8 cellular contexts compared by ENCODE assay signal in genomic region chr5:150781706-150782614, GRCh38. TPM values are rescaled to one million over a fixed set of nuclear protein-coding genes. Genes with fewer than 3 reads are reported as not detected.
DNase-seq lines count a peak whose midpoint lies in the region; ATAC-seq and TF ChIP-seq lines count a peak whose summit lies in the region.

No MANE protein-coding gene starts in this region.

- no peak overlapping the region for H3K4me3 ChIP-seq in lower lobe of right lung
- H3K4me3 ChIP-seq in uterus, result no peak overlapping the region

- peak overlapping the region; percentile 63 to 98 for H3K4me3 Mint-ChIP-seq in activated T-cell treated with anti-CD3 and anti-CD28 coated beads, Interleukin-2, amount 50 U/mL, for 72 hours
- H3K4me3 Mint-ChIP-seq in activated T-cell treated with anti-CD3 and anti-CD28 coated beads, Interleukin-2, amount 50 U/mL, for 4 hours, result no peak overlapping the region
- H3K4me3 Mint-ChIP-seq in brain, result peak overlapping the region; percentile 34 to 99 (median 51)
- no peak overlapping the region for H3K4me3 Mint-ChIP-seq in effector memory CD8-positive, alpha-beta T cell

- no peaks in the 10 kb centered on the region for H3K27me3 Mint-ChIP-seq in activated T-cell treated with anti-CD3 and anti-CD28 coated beads, Interleukin-2, amount 50 U/mL, for 72 hours (ENCODE audit: low read depth)
- no peaks in the 10 kb centered on the region for H3K27me3 Mint-ChIP-seq in activated T-cell treated with anti-CD3 and anti-CD28 coated beads, Interleukin-2, amount 50 U/mL, for 4 hours (ENCODE audit: low read depth)
- peaks cover 6% of the 10 kb centered on the region for H3K27me3 Mint-ChIP-seq in brain
- no peaks in the 10 kb centered on the region for H3K27me3 Mint-ChIP-seq in effector memory CD8-positive, alpha-beta T cell

- H3K27me3 ChIP-seq in lower lobe of right lung (ENCODE audit: low read depth) (no peaks in the 10 kb centered on the region), uterus (no peaks in the 10 kb centered on the region)

- H3K9me3 ChIP-seq in lower lobe of right lung, result no peaks in the 10 kb centered on the region
- no peaks in the 10 kb centered on the region for H3K9me3 ChIP-seq in uterus

- peak overlapping the region; percentile 92 for H3K27ac ChIP-seq in lower lobe of right lung
- H3K27ac ChIP-seq in uterus, result peak overlapping the region; percentile 69 to 86

- intact Hi-C loops in lower lobe of right lung (cut with DNase I) (no loop called here), uterus (cut with DNase I; ENCODE audit: low total_unique reads) (no loop called here)

- peaks cover 84% of the 10 kb centered on the region for H3K4me1 Mint-ChIP-seq in activated T-cell treated with anti-CD3 and anti-CD28 coated beads, Interleukin-2, amount 50 U/mL, for 72 hours (ENCODE audit: low read depth)
- H3K4me1 Mint-ChIP-seq in activated T-cell treated with anti-CD3 and anti-CD28 coated beads, Interleukin-2, amount 50 U/mL, for 4 hours (ENCODE audit: low read depth), result peaks cover 72% of the 10 kb centered on the region
- peaks cover 56% of the 10 kb centered on the region for H3K4me1 Mint-ChIP-seq in brain
- peaks cover 34 to 40% of the 10 kb centered on the region in 2 donors for H3K4me1 Mint-ChIP-seq in effector memory CD8-positive, alpha-beta T cell (ENCODE audit: low read depth in 2 of 2)

- ATAC-seq in activated T-cell treated with anti-CD3 and anti-CD28 coated beads, Interleukin-2, amount 50 U/mL, for 72 hours (replicated peaks in 1 of 2), result no peak
- no peak for ATAC-seq in activated T-cell treated with anti-CD3 and anti-CD28 coated beads, Interleukin-2, amount 50 U/mL, for 4 hours
- ATAC-seq in lower lobe of right lung, result peak in 1 of 2 donors; percentile 34
- no peak for ATAC-seq in effector memory CD8-positive, alpha-beta T cell (replicated peaks)

- H3K36me3 ChIP-seq in lower lobe of right lung (no peaks in the 10 kb centered on the region), uterus (no peaks in the 10 kb centered on the region)

- peak in 1 of 2 donors; percentile 11 for TF ChIP-seq POLR2A in uterus (IDR thresholded peaks at IDR 0.05)

- peaks cover 11 to 21% of the 10 kb centered on the region in 2 donors for H3K36me3 Mint-ChIP-seq in activated T-cell treated with anti-CD3 and anti-CD28 coated beads, Interleukin-2, amount 50 U/mL, for 72 hours (ENCODE audit: insufficient read depth in 2 of 2)
- peaks cover 2% of the 10 kb centered on the region for H3K36me3 Mint-ChIP-seq in activated T-cell treated with anti-CD3 and anti-CD28 coated beads, Interleukin-2, amount 50 U/mL, for 4 hours (ENCODE audit: insufficient read depth)
- H3K36me3 Mint-ChIP-seq in brain, result peaks cover 11% of the 10 kb centered on the region
- H3K36me3 Mint-ChIP-seq in effector memory CD8-positive, alpha-beta T cell (ENCODE audit: insufficient read depth), result peaks cover 3% of the 10 kb centered on the region

- peaks cover 60% of the 10 kb centered on the region for H3K4me1 ChIP-seq in lower lobe of right lung
- H3K4me1 ChIP-seq in uterus, result no peaks in the 10 kb centered on the region

- TF ChIP-seq CTCF in brain (conservative IDR thresholded peaks at IDR 0.05) (no peak), lower lobe of right lung (IDR thresholded peaks at IDR 0.05) (no peak), uterus (IDR thresholded peaks at IDR 0.05) (peak in 1 of 4 experiments; percentile 17)

- H3K9me3 Mint-ChIP-seq in activated T-cell treated with anti-CD3 and anti-CD28 coated beads, Interleukin-2, amount 50 U/mL, for 72 hours, result peaks cover 3 to 4% of the 10 kb centered on the region in 2 donors
- peaks cover 3% of the 10 kb centered on the region for H3K9me3 Mint-ChIP-seq in activated T-cell treated with anti-CD3 and anti-CD28 coated beads, Interleukin-2, amount 50 U/mL, for 4 hours
- H3K9me3 Mint-ChIP-seq in brain, result peaks cover 0 to 10% (median 2%) of the 10 kb centered on the region in 5 experiments
- H3K9me3 Mint-ChIP-seq in effector memory CD8-positive, alpha-beta T cell, result no peaks in the 10 kb centered on the region

- DNase-seq in activated T-cell treated with anti-CD3 and anti-CD28 coated beads, Interleukin-2, amount 50 U/mL, for 72 hours, result no peak
- no peak for DNase-seq in activated T-cell treated with anti-CD3 and anti-CD28 coated beads, Interleukin-2, amount 50 U/mL, for 4 hours
- DNase-seq in lower lobe of right lung (no peak), uterus (peak; percentile 62 to 79), germinal center (ENCODE audit: low spot score) (no peak), SKM-1 treated with dmso at 0.1 percent for 144 hours (lab: John Stamatoyannopoulos, UW; ENCODE audit: unreplicated experiment) (no peak)
- no peak for DNase-seq in effector memory CD8-positive, alpha-beta T cell

- H3K27ac Mint-ChIP-seq in activated T-cell treated with anti-CD3 and anti-CD28 coated beads, Interleukin-2, amount 50 U/mL, for 72 hours, result peak overlapping the region; percentile 100
- peak overlapping the region in 3 of 5 experiments; percentile 47 to 95 (median 75) for H3K27ac Mint-ChIP-seq in brain
- peak overlapping the region in 1 of 2 donors; percentile 90 for H3K27ac Mint-ChIP-seq in effector memory CD8-positive, alpha-beta T cell

RNA-seq across cellular contexts. Expression of gene SMIM3, which starts 3.4 kb away (rescaled TPM):
- 10 to 100 TPM; 24.7 to 38.0 TPM for total RNA-seq in activated T-cell treated with anti-CD3 and anti-CD28 coated beads, Interleukin-2, amount 50 U/mL, for 72 hours
- 1 to 10 TPM; 6.8 to 8.5 (median 7.4) TPM for total RNA-seq in activated T-cell treated with anti-CD3 and anti-CD28 coated beads, Interleukin-2, amount 50 U/mL, for 4 hours
- polyA plus RNA-seq in brain (ENCODE audit: insufficient read depth, low read depth, low replicate concordance), result 6.3 TPM
- total RNA-seq in lower lobe of right lung, result 17.1 TPM
- 10 to 100 TPM in 3 of 4 donors, 1 to 10 TPM in 1; 2.6 to 55.9 (median 32.1) TPM for total RNA-seq in uterus

RNA-seq across cellular contexts. Expression of gene DCTN4, which starts 23.1 kb away (rescaled TPM):
- total RNA-seq in activated T-cell treated with anti-CD3 and anti-CD28 coated beads, Interleukin-2, amount 50 U/mL, for 72 hours, result 10 to 100 TPM; 58.1 to 61.5 TPM
- 10 to 100 TPM; 35.9 to 42.2 (median 38.6) TPM for total RNA-seq in activated T-cell treated with anti-CD3 and anti-CD28 coated beads, Interleukin-2, amount 50 U/mL, for 4 hours
- 54.9 TPM for polyA plus RNA-seq in brain (ENCODE audit: insufficient read depth, low read depth, low replicate concordance)
- 71.8 TPM for total RNA-seq in lower lobe of right lung
- 10 to 100 TPM; 33.3 to 82.7 (median 62.3) TPM for total RNA-seq in uterus

Comparison
In these comparisons a context has a peak if more than half of its experiments do, and no peak if none do; other contexts are left out.
1. H3K4me3 Mint-ChIP-seq: peak in activated T-cell treated with anti-CD3 and anti-CD28 coated beads, Interleukin-2, amount 50 U/mL, for 72 hours (2 of 2) and brain (5 of 5); none in activated T-cell treated with anti-CD3 and anti-CD28 coated beads, Interleukin-2, amount 50 U/mL, for 4 hours (single experiment) and effector memory CD8-positive, alpha-beta T cell (0 of 2).
2. DNase-seq: peak in uterus (2 of 2); none in activated T-cell treated with anti-CD3 and anti-CD28 coated beads, Interleukin-2, amount 50 U/mL, for 72 hours (0 of 2), activated T-cell treated with anti-CD3 and anti-CD28 coated beads, Interleukin-2, amount 50 U/mL, for 4 hours (single experiment), lower lobe of right lung (single experiment), germinal center (single experiment), SKM-1 treated with dmso at 0.1 percent for 144 hours (single experiment) and effector memory CD8-positive, alpha-beta T cell (0 of 3).